Comparison of ENCODE assay signal across 1 cellular context in genomic region chr20:17645546-17646208, GRCh38.
A peak's percentile ranks its signal among the peaks of the same experiment; 100 is the strongest.
TF ChIP-seq lines count a peak whose summit lies in the region.

No MANE protein-coding gene starts in this region.

TF ChIP-seq in HepG2, 621 proteins besides CTCF, POLR2A, EP300 and RAD21 (continued from another document and continues in another):
- TF ChIP-seq ZNF280B (CRISPR knock-in tag; IDR thresholded peaks at IDR 0.05; ENCODE audit: borderline replicate concordance) (peak; percentile 82; the same call in 1 of the 2 replicates), TCF7L2 (IDR thresholded peaks at IDR 0.05; ENCODE audit: low read depth, low read length) (no peak), ZNF496 (CRISPR knock-in tag; IDR thresholded peaks at IDR 0.05; ENCODE audit: insufficient replicate concordance) (no peak), ZSCAN20 (CRISPR knock-in tag; IDR thresholded peaks at IDR 0.05; ENCODE audit: borderline replicate concordance) (no peak), MYPOP (CRISPR knock-in tag; IDR thresholded peaks at IDR 0.05) (no peak), ZSCAN29 (CRISPR knock-in tag; conservative IDR thresholded peaks at IDR 0.05) (no peak), ZUFSP (CRISPR knock-in tag; IDR thresholded peaks at IDR 0.05; ENCODE audit: borderline replicate concordance) (no peak), PRDM15 (CRISPR knock-in tag; IDR thresholded peaks at IDR 0.05) (no peak), POLR2AphosphoS5 (IDR thresholded peaks at IDR 0.05; ENCODE audit: low read depth, low read length) (peak; percentile 14; the same call in 1 of the 2 replicates), ZNF296 (CRISPR knock-in tag; conservative IDR thresholded peaks at IDR 0.05) (no peak), SPEN (CRISPR knock-in tag; IDR thresholded peaks at IDR 0.05; ENCODE audit: low read depth) (no peak), ZNF569 (CRISPR knock-in tag; IDR thresholded peaks at IDR 0.05; ENCODE audit: borderline replicate concordance) (no peak), MTERF4 (CRISPR knock-in tag; IDR thresholded peaks at IDR 0.05) (0 out of 2 replicates have a peak, but pooled peaks have one; percentile 2), ZNF160 (CRISPR knock-in tag; IDR thresholded peaks at IDR 0.05) (no peak), ZNF550 (CRISPR knock-in tag; IDR thresholded peaks at IDR 0.05; ENCODE audit: borderline replicate concordance) (no peak), ZNF34 (CRISPR knock-in tag; IDR thresholded peaks at IDR 0.05; ENCODE audit: borderline replicate concordance) (0 out of 2 replicates have a peak, but pooled peaks have one; percentile 32), SNAI1 (CRISPR knock-in tag; IDR thresholded peaks at IDR 0.05; ENCODE audit: borderline replicate concordance) (no peak), SMYD3 (CRISPR knock-in tag; IDR thresholded peaks at IDR 0.05) (no peak), ZNF567 (CRISPR knock-in tag; IDR thresholded peaks at IDR 0.05; ENCODE audit: borderline replicate concordance) (no peak), ZNF256 (CRISPR knock-in tag; conservative IDR thresholded peaks at IDR 0.05) (no peak), KLF13 (CRISPR knock-in tag; IDR thresholded peaks at IDR 0.05) (no peak), STAT6 (CRISPR knock-in tag; IDR thresholded peaks at IDR 0.05; ENCODE audit: borderline replicate concordance) (no peak), POLR2AphosphoS2 (IDR thresholded peaks at IDR 0.05; ENCODE audit: low read depth, low read length) (peak; percentile 66), PRMT3 (CRISPR knock-in tag; IDR thresholded peaks at IDR 0.05; ENCODE audit: borderline replicate concordance, low read depth) (no peak), SRSF1 (optimal IDR thresholded peaks at IDR 0.05; ENCODE audit: low read depth, low read length) (peak; percentile 29), SALL1 (CRISPR knock-in tag; IDR thresholded peaks at IDR 0.05) (no peak), TRAFD1 (CRISPR knock-in tag; IDR thresholded peaks at IDR 0.05; ENCODE audit: borderline replicate concordance) (no peak), ZNF205 (CRISPR knock-in tag; IDR thresholded peaks at IDR 0.05) (no peak), ZNF224 (CRISPR knock-in tag; IDR thresholded peaks at IDR 0.05) (no peak), ZBTB39 (CRISPR knock-in tag; IDR thresholded peaks at IDR 0.05) (no peak), ZNF607 (CRISPR knock-in tag; IDR thresholded peaks at IDR 0.05; ENCODE audit: borderline replicate concordance) (no peak), MATR3 (CRISPR knock-in tag; IDR thresholded peaks at IDR 0.05) (no peak), ZNF275 (CRISPR knock-in tag; IDR thresholded peaks at IDR 0.05; ENCODE audit: borderline replicate concordance) (no peak), SMARCC2 (IDR thresholded peaks at IDR 0.05) (no peak), NR2F2 (IDR thresholded peaks at IDR 0.05; ENCODE audit: borderline replicate concordance, low read depth) (no peak), NCOA2 (CRISPR knock-in tag; IDR thresholded peaks at IDR 0.05) (no peak), U2AF1 (optimal IDR thresholded peaks at IDR 0.05; ENCODE audit: low read depth, low read length) (no peak), ATF7-NPFF (CRISPR knock-in tag; IDR thresholded peaks at IDR 0.05; ENCODE audit: low read depth) (no peak), TBX2 (CRISPR knock-in tag; IDR thresholded peaks at IDR 0.05; ENCODE audit: borderline replicate concordance) (no peak), ZNF691 (CRISPR knock-in tag; IDR thresholded peaks at IDR 0.05; ENCODE audit: borderline replicate concordance, low read depth) (no peak), FOXO4 (CRISPR knock-in tag; conservative IDR thresholded peaks at IDR 0.05) (no peak), THAP11 (CRISPR knock-in tag; IDR thresholded peaks at IDR 0.05) (no peak), HES4 (CRISPR knock-in tag; IDR thresholded peaks at IDR 0.05; ENCODE audit: borderline replicate concordance) (no peak), ZNF143 (CRISPR knock-in tag; IDR thresholded peaks at IDR 0.05) (0 out of 2 replicates have a peak, but pooled peaks have one; percentile 13), HDAC1 (CRISPR knock-in tag; IDR thresholded peaks at IDR 0.05) (no peak)
